10 cellular contexts compared by ENCODE assay signal in genomic region chr11:7014118-7014517, GRCh38. TPM values are rescaled to one million over a fixed set of nuclear protein-coding genes. Genes with fewer than 3 reads are reported as not detected.
"Had no signal": no experiment of that assay in that cellular context is flagged by ENCODE, and none has a peak within 500 bp of the region (broad histone marks: within the 10 kb centered on the region; RNA-seq: fewer than 3 reads in every experiment).

No MANE protein-coding gene starts in this region.

- FAIRE-seq: H1, H54 had no signal

- ATAC-seq: GM23338 had no signal

- DNase-seq: H9, HCEC 1CT, HFFc6, KG1 had no signal

- H2AFZ ChIP-seq: GM23338 had no signal

- H3K27ac ChIP-seq: HL-60 had no signal

- H3K4me2 ChIP-seq: GM23338 had no signal

- H3K4me3 ChIP-seq: GM23338 had no signal

RNA-seq across cellular contexts. Expression of gene ZNF214, which starts 6.0 kb away (rescaled TPM):
- polyA plus RNA-seq: IgD-negative memory B cell had no signal

RNA-seq across cellular contexts. Expression of gene NLRP14, which starts 6.2 kb away (rescaled TPM):
- total RNA-seq: H1, HT1080 had no signal
- polyA plus RNA-seq: GM23338, IgD-negative memory B cell had no signal
